Comparison of ENCODE assay signal across 13 cellular contexts in genomic region chr2:25421746-25422431, GRCh38.
DNase-seq lines count a peak whose midpoint lies in the region; ATAC-seq, FAIRE-seq and TF ChIP-seq lines count a peak whose summit lies in the region.
"Had no signal": no experiment of that assay in that cellular context is flagged by ENCODE, and none has a peak within 500 bp of the region (broad histone marks: within the 10 kb centered on the region; RNA-seq: fewer than 3 reads in every experiment).

No MANE protein-coding gene starts in this region.

- FAIRE-seq in islet of Langerhans (lab: Jason Lieb, UNC) = peak; percentile 83
- FAIRE-seq: endometrium had no signal

- no peaks in the 10 kb centered on the region for H3K9me3 ChIP-seq in ascending aorta
- H3K9me3 ChIP-seq: BE2C had no signal

- no peaks in the 10 kb centered on the region for H3K27me3 ChIP-seq in ascending aorta
- H3K27me3 ChIP-seq: BE2C, brain microvascular endothelial cell had no signal

- DNase-seq in UCSD-AML1 (lab: John Stamatoyannopoulos, UW; ENCODE audit: unreplicated experiment) = no peak
- DNase-seq in activated CD8-positive, alpha-beta memory T cell treated with anti-CD3 and anti-CD28 coated beads for 24 hours = no peak
- DNase-seq in activated naive CD4-positive, alpha-beta T cell treated with anti-CD3 and anti-CD28 coated beads for 36 hours = no peak
- DNase-seq in ascending aorta (ENCODE audit: low spot score in 2 of 2) = no peak
- DNase-seq: BE2C, brain microvascular endothelial cell, midbrain, NCI-H2171 had no signal

- peak; percentile 30 for ATAC-seq in HG03378 (IDR thresholded peaks at IDR 0.05; ENCODE audit: unreplicated experiment)

- intact Hi-C loops in activated naive CD4-positive, alpha-beta T cell treated with anti-CD3 and anti-CD28 coated beads for 36 hours (cut with micrococcal nuclease) = no loop called here
- intact Hi-C loops in ascending aorta (cut with DNase I) = no loop called here

- H3K27ac Mint-ChIP-seq in activated naive CD4-positive, alpha-beta T cell treated with anti-CD3 and anti-CD28 coated beads for 36 hours = no peak overlapping the region

- CTCF ChIA-PET in activated naive CD4-positive, alpha-beta T cell treated with anti-CD3 and anti-CD28 coated beads for 36 hours (lab: Charles Lee) = no interaction called here

- peaks cover 2% of the 10 kb centered on the region for H3K9me3 Mint-ChIP-seq in activated naive CD4-positive, alpha-beta T cell treated with anti-CD3 and anti-CD28 coated beads for 36 hours

- H3K4me1 ChIP-seq in ascending aorta = no peaks in the 10 kb centered on the region
- H3K4me1 ChIP-seq: BE2C had no signal

- no peak for TF ChIP-seq CTCF in ascending aorta (IDR thresholded peaks at IDR 0.05)

- no peaks in the 10 kb centered on the region for H3K27me3 Mint-ChIP-seq in activated naive CD4-positive, alpha-beta T cell treated with anti-CD3 and anti-CD28 coated beads for 36 hours (ENCODE audit: low read depth)

- H3K4me3 ChIP-seq in ascending aorta = no peak overlapping the region

- H3K36me3 Mint-ChIP-seq in activated naive CD4-positive, alpha-beta T cell treated with anti-CD3 and anti-CD28 coated beads for 36 hours (ENCODE audit: low read depth) = peaks cover 18% of the 10 kb centered on the region

- peaks cover 5% of the 10 kb centered on the region for H3K4me1 Mint-ChIP-seq in activated naive CD4-positive, alpha-beta T cell treated with anti-CD3 and anti-CD28 coated beads for 36 hours (ENCODE audit: low read depth)

- no peak overlapping the region for H3K27ac ChIP-seq in ascending aorta
- H3K27ac ChIP-seq: brain microvascular endothelial cell had no signal

- peaks cover 0 to 11% of the 10 kb centered on the region in 2 donors for H3K36me3 ChIP-seq in ascending aorta
- H3K36me3 ChIP-seq: BE2C, brain microvascular endothelial cell had no signal

- peak; percentile 60 for TF ChIP-seq POLR2A in GM10847 (IDR thresholded peaks at IDR 0.05; ENCODE audit: extremely low read depth, insufficient read length)
- TF ChIP-seq POLR2A in GM19099 (IDR thresholded peaks at IDR 0.05; ENCODE audit: extremely low read depth, insufficient read length, low read depth) = peak; percentile 75

- no peak overlapping the region for H3K4me3 Mint-ChIP-seq in activated naive CD4-positive, alpha-beta T cell treated with anti-CD3 and anti-CD28 coated beads for 36 hours
